ENCODE assay signal across 1 cellular context in the genomic region with DNA sequence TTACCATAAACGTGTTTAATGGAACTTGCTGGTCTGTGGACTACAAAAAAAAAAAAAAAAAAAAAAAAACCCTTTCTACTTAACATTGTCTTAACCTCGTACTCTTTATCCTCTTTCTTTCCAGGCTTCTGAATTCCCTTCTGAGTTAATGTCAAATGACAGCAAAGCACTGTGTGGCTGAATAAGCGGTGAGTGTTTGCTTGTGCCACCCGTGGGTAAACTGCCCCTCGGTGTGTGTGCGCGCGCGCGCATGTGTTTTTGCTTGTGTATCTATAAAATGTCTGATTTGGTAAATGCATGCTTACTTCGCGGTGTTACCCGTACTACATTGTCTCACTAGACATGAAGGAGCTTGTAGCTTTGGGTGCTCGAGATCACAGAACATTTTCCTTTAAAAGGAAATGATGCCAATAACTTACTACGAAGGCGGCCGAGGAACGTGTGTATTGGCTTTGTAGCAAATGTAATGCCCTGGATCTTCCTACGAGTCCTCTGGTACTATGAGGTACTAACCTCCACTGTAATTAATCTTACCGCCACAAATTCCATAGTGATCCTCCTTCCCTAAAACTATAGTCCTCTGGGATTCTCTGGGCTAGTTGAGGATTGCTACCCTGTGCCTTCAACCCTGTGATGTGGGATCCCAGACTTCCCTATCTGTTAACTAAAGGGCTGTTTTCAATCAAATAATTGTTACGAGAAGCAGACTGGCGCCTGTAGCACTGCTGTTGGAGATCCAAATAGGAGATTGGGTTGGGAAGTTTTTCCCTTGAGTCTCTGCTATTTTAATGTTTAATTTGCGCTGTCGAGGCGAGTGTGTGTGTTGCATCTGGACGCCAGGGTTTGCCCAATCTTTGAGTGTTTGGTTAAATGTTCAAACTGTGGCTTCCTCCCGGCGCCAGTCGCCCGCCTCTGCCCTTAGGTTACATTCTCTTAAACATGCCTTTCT.
TF ChIP-seq lines count a peak whose summit lies in the region.

No MANE protein-coding gene starts in this region.

TF ChIP-seq in endothelial cell of umbilical vein, 7 proteins besides CTCF, POLR2A, EP300 and RAD21 (continued from another document):
- TF ChIP-seq GATA2 (IDR thresholded peaks at IDR 0.05; ENCODE audit: insufficient read depth, insufficient read length, low read depth, low read length) (no peak), MYC (IDR thresholded peaks at IDR 0.05; ENCODE audit: low read depth, low read length) (no peak), JUN (IDR thresholded peaks at IDR 0.05; ENCODE audit: borderline replicate concordance, insufficient read depth, insufficient read length, low read depth) (no peak), POLR2AphosphoS5 (IDR thresholded peaks at IDR 0.05; ENCODE audit: insufficient read depth, low read depth, low read length) (no peak)
TF ChIP-seq in endothelial cell of umbilical vein: peak in this region for 0.
